ENCODE assay signal across 1 cellular context in the genomic region with DNA sequence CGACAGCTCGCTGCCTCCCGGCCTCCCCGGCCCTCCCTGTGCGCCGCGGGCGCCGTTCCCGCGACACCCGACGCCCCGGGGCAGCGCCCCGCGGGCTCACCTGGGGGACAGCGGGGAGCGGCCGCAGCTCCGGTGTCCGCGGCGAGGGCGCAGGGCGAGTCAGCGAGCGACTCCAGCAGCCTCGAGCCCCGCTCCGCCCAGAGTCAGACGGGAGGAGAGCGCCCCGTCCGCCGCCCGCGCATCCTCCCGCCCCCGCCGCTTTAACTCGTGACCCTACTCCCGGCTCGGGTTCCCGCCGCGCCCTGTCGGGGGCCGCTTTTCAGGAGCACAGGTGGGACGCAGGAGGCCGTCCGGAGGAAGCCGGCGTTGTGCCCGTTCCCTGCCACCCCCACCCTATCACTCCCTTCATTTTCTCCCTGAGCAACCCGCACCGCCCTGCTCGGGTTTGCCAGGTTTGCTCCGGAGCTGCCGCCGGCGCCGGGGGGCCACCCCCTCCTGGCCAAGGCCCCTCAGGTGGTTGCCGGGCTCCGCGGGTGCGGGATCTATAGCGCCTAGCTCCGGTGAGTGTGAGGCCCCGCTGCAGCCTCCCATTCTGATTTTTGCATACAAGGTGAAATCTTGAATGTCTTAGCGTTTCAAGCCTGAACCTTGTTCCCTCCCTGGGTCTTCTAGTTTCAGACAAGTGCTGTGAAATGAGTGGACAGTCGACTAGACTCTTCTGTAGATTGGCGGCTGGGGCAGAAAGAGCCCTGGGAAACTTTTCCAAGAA.
A peak's percentile ranks its signal among the peaks of the same experiment; 100 is the strongest.
TF ChIP-seq lines count a peak whose summit lies in the region.

A gene with protein sequence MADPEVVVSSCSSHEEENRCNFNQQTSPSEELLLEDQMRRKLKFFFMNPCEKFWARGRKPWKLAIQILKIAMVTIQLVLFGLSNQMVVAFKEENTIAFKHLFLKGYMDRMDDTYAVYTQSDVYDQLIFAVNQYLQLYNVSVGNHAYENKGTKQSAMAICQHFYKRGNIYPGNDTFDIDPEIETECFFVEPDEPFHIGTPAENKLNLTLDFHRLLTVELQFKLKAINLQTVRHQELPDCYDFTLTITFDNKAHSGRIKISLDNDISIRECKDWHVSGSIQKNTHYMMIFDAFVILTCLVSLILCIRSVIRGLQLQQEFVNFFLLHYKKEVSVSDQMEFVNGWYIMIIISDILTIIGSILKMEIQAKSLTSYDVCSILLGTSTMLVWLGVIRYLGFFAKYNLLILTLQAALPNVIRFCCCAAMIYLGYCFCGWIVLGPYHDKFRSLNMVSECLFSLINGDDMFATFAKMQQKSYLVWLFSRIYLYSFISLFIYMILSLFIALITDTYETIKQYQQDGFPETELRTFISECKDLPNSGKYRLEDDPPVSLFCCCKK (minus strand): TSS at position 205 of the 769 bp plus-strand sequence. CDS start 3,140 bp downstream, outside the sequence.

TF ChIP-seq in HEK293, 187 proteins besides CTCF, POLR2A, EP300 and RAD21 (continued from another document and continues in another):
- TF ChIP-seq PRDM1 (tag by site-specific recombination; IDR thresholded peaks at IDR 0.05) (0 out of 2 replicates have a peak, but pooled peaks have one; percentile 19), ZFP69B (tag by site-specific recombination; IDR thresholded peaks at IDR 0.05) (peak; percentile 69), ZNF76 (tag by site-specific recombination; IDR thresholded peaks at IDR 0.05; ENCODE audit: borderline replicate concordance, low read depth) (peak; percentile 69), EGR2 (tag by site-specific recombination; IDR thresholded peaks at IDR 0.05; ENCODE audit: low read depth) (peak; percentile 96), SP2 (tag by site-specific recombination; IDR thresholded peaks at IDR 0.05) (peak; percentile 68), ZNF2 (tag by site-specific recombination; IDR thresholded peaks at IDR 0.05) (peak; percentile 86), ZNF530 (tag by site-specific recombination; IDR thresholded peaks at IDR 0.05; ENCODE audit: low read depth) (no peak), ZNF843 (tag by site-specific recombination; IDR thresholded peaks at IDR 0.05) (peak; percentile 84), ZNF529 (tag by site-specific recombination; IDR thresholded peaks at IDR 0.05; ENCODE audit: insufficient replicate concordance) (no peak), ZNF169 (tag by site-specific recombination; IDR thresholded peaks at IDR 0.05) (no peak), ZIC2 (tag by site-specific recombination; IDR thresholded peaks at IDR 0.05) (peak; percentile 96), ZNF830 (tag by site-specific recombination; IDR thresholded peaks at IDR 0.05; ENCODE audit: low read depth) (no peak), ZNF292 (tag by site-specific recombination; IDR thresholded peaks at IDR 0.05; ENCODE audit: borderline replicate concordance, low read depth) (no peak), ZNF324 (tag by site-specific recombination; IDR thresholded peaks at IDR 0.05) (peak; percentile 88), TCF7L2 (IDR thresholded peaks at IDR 0.05; ENCODE audit: borderline replicate concordance, low read depth, low read length) (no peak), ZNF776 (tag by site-specific recombination; IDR thresholded peaks at IDR 0.05; ENCODE audit: borderline replicate concordance) (no peak), ZSCAN30 (tag by site-specific recombination; IDR thresholded peaks at IDR 0.05) (0 out of 2 replicates have a peak, but pooled peaks have one; percentile 36), ZNF623 (tag by site-specific recombination; IDR thresholded peaks at IDR 0.05) (no peak), ZNF785 (tag by site-specific recombination; IDR thresholded peaks at IDR 0.05) (no peak), ZBTB1 (tag by site-specific recombination; IDR thresholded peaks at IDR 0.05) (peak; percentile 75; the same call in 1 of the 2 replicates), ZNF561 (tag by site-specific recombination; IDR thresholded peaks at IDR 0.05; ENCODE audit: borderline replicate concordance) (peak; percentile 82), ZNF223 (tag by site-specific recombination; IDR thresholded peaks at IDR 0.05) (no peak), ZNF48 (tag by site-specific recombination; IDR thresholded peaks at IDR 0.05) (no peak), ZNF747 (tag by site-specific recombination; IDR thresholded peaks at IDR 0.05) (no peak), ZNF214 (tag by site-specific recombination; IDR thresholded peaks at IDR 0.05; ENCODE audit: borderline replicate concordance) (no peak)
- TF ChIP-seq, protein P1, sequence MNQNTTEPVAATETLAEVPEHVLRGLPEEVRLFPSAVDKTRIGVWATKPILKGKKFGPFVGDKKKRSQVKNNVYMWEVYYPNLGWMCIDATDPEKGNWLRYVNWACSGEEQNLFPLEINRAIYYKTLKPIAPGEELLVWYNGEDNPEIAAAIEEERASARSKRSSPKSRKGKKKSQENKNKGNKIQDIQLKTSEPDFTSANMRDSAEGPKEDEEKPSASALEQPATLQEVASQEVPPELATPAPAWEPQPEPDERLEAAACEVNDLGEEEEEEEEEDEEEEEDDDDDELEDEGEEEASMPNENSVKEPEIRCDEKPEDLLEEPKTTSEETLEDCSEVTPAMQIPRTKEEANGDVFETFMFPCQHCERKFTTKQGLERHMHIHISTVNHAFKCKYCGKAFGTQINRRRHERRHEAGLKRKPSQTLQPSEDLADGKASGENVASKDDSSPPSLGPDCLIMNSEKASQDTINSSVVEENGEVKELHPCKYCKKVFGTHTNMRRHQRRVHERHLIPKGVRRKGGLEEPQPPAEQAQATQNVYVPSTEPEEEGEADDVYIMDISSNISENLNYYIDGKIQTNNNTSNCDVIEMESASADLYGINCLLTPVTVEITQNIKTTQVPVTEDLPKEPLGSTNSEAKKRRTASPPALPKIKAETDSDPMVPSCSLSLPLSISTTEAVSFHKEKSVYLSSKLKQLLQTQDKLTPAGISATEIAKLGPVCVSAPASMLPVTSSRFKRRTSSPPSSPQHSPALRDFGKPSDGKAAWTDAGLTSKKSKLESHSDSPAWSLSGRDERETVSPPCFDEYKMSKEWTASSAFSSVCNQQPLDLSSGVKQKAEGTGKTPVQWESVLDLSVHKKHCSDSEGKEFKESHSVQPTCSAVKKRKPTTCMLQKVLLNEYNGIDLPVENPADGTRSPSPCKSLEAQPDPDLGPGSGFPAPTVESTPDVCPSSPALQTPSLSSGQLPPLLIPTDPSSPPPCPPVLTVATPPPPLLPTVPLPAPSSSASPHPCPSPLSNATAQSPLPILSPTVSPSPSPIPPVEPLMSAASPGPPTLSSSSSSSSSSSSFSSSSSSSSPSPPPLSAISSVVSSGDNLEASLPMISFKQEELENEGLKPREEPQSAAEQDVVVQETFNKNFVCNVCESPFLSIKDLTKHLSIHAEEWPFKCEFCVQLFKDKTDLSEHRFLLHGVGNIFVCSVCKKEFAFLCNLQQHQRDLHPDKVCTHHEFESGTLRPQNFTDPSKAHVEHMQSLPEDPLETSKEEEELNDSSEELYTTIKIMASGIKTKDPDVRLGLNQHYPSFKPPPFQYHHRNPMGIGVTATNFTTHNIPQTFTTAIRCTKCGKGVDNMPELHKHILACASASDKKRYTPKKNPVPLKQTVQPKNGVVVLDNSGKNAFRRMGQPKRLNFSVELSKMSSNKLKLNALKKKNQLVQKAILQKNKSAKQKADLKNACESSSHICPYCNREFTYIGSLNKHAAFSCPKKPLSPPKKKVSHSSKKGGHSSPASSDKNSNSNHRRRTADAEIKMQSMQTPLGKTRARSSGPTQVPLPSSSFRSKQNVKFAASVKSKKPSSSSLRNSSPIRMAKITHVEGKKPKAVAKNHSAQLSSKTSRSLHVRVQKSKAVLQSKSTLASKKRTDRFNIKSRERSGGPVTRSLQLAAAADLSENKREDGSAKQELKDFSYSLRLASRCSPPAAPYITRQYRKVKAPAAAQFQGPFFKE (tag by site-specific recombination; IDR thresholded peaks at IDR 0.05; ENCODE audit: borderline replicate concordance): no peak
- TF ChIP-seq, protein P2, sequence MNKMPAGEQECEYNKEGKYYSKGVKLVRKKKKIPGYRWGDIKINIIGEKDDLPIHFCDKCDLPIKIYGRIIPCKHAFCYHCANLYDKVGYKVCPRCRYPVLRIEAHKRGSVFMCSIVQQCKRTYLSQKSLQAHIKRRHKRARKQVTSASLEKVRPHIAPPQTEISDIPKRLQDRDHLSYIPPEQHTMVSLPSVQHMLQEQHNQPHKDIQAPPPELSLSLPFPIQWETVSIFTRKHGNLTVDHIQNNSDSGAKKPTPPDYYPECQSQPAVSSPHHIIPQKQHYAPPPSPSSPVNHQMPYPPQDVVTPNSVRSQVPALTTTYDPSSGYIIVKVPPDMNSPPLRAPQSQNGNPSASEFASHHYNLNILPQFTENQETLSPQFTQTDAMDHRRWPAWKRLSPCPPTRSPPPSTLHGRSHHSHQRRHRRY (tag by site-specific recombination; IDR thresholded peaks at IDR 0.05): no peak
- TF ChIP-seq, protein P3, sequence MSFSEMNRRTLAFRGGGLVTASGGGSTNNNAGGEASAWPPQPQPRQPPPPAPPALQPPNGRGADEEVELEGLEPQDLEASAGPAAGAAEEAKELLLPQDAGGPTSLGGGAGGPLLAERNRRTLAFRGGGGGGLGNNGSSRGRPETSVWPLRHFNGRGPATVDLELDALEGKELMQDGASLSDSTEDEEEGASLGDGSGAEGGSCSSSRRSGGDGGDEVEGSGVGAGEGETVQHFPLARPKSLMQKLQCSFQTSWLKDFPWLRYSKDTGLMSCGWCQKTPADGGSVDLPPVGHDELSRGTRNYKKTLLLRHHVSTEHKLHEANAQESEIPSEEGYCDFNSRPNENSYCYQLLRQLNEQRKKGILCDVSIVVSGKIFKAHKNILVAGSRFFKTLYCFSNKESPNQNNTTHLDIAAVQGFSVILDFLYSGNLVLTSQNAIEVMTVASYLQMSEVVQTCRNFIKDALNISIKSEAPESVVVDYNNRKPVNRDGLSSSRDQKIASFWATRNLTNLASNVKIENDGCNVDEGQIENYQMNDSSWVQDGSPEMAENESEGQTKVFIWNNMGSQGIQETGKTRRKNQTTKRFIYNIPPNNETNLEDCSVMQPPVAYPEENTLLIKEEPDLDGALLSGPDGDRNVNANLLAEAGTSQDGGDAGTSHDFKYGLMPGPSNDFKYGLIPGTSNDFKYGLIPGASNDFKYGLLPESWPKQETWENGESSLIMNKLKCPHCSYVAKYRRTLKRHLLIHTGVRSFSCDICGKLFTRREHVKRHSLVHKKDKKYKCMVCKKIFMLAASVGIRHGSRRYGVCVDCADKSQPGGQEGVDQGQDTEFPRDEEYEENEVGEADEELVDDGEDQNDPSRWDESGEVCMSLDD (tag by site-specific recombination; IDR thresholded peaks at IDR 0.05): peak; percentile 88
- TF ChIP-seq, protein P4, sequence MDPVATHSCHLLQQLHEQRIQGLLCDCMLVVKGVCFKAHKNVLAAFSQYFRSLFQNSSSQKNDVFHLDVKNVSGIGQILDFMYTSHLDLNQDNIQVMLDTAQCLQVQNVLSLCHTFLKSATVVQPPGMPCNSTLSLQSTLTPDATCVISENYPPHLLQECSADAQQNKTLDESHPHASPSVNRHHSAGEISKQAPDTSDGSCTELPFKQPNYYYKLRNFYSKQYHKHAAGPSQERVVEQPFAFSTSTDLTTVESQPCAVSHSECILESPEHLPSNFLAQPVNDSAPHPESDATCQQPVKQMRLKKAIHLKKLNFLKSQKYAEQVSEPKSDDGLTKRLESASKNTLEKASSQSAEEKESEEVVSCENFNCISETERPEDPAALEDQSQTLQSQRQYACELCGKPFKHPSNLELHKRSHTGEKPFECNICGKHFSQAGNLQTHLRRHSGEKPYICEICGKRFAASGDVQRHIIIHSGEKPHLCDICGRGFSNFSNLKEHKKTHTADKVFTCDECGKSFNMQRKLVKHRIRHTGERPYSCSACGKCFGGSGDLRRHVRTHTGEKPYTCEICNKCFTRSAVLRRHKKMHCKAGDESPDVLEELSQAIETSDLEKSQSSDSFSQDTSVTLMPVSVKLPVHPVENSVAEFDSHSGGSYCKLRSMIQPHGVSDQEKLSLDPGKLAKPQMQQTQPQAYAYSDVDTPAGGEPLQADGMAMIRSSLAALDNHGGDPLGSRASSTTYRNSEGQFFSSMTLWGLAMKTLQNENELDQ (tag by site-specific recombination; IDR thresholded peaks at IDR 0.05; ENCODE audit: low read depth): no peak
- TF ChIP-seq, protein P5, sequence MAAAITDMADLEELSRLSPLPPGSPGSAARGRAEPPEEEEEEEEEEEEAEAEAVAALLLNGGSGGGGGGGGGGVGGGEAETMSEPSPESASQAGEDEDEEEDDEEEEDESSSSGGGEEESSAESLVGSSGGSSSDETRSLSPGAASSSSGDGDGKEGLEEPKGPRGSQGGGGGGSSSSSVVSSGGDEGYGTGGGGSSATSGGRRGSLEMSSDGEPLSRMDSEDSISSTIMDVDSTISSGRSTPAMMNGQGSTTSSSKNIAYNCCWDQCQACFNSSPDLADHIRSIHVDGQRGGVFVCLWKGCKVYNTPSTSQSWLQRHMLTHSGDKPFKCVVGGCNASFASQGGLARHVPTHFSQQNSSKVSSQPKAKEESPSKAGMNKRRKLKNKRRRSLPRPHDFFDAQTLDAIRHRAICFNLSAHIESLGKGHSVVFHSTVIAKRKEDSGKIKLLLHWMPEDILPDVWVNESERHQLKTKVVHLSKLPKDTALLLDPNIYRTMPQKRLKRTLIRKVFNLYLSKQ (tag by site-specific recombination; IDR thresholded peaks at IDR 0.05; ENCODE audit: borderline replicate concordance): 0 out of 2 replicates have a peak, but pooled peaks have one; percentile 47
- TF ChIP-seq, protein P6, sequence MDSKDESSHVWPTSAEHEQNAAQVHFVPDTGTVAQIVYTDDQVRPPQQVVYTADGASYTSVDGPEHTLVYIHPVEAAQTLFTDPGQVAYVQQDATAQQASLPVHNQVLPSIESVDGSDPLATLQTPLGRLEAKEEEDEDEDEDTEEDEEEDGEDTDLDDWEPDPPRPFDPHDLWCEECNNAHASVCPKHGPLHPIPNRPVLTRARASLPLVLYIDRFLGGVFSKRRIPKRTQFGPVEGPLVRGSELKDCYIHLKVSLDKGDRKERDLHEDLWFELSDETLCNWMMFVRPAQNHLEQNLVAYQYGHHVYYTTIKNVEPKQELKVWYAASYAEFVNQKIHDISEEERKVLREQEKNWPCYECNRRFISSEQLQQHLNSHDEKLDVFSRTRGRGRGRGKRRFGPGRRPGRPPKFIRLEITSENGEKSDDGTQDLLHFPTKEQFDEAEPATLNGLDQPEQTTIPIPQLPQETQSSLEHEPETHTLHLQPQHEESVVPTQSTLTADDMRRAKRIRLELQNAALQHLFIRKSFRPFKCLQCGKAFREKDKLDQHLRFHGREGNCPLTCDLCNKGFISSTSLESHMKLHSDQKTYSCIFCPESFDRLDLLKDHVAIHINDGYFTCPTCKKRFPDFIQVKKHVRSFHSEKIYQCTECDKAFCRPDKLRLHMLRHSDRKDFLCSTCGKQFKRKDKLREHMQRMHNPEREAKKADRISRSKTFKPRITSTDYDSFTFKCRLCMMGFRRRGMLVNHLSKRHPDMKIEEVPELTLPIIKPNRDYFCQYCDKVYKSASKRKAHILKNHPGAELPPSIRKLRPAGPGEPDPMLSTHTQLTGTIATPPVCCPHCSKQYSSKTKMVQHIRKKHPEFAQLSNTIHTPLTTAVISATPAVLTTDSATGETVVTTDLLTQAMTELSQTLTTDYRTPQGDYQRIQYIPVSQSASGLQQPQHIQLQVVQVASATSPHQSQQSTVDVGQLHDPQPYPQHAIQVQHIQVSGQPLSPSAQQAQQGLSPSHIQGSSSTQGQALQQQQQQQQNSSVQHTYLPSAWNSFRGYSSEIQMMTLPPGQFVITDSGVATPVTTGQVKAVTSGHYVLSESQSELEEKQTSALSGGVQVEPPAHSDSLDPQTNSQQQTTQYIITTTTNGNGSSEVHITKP (tag by site-specific recombination; IDR thresholded peaks at IDR 0.05): peak; percentile 50
- TF ChIP-seq, protein P7, sequence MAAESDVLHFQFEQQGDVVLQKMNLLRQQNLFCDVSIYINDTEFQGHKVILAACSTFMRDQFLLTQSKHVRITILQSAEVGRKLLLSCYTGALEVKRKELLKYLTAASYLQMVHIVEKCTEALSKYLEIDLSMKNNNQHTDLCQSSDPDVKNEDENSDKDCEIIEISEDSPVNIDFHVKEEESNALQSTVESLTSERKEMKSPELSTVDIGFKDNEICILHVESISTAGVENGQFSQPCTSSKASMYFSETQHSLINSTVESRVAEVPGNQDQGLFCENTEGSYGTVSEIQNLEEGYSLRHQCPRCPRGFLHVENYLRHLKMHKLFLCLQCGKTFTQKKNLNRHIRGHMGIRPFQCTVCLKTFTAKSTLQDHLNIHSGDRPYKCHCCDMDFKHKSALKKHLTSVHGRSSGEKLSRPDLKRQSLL (tag by site-specific recombination; IDR thresholded peaks at IDR 0.05): peak; percentile 46; the same call in 1 of the 2 replicates
